20 cellular contexts compared by ENCODE assay signal in genomic region chr7:32034052-32034451, GRCh38. TPM values are rescaled to one million over a fixed set of nuclear protein-coding genes. Genes with fewer than 3 reads are reported as not detected.
DNase-seq lines count a peak whose midpoint lies in the region; ATAC-seq, FAIRE-seq and TF ChIP-seq lines count a peak whose summit lies in the region.
"Had no signal": no experiment of that assay in that cellular context is flagged by ENCODE, and none has a peak within 500 bp of the region (broad histone marks: within the 10 kb centered on the region; RNA-seq: fewer than 3 reads in every experiment).

No MANE protein-coding gene starts in this region.

- no peak for ATAC-seq in HG03175 (IDR thresholded peaks at IDR 0.05; ENCODE audit: unreplicated experiment)

- FAIRE-seq in bronchial epithelial cell (lab: Jason Lieb, UNC): no peak

- peaks cover 6% of the 10 kb centered on the region for H3K27me3 Mint-ChIP-seq in type B pancreatic cell

- H3K27ac Mint-ChIP-seq in type B pancreatic cell: peak overlapping the region; percentile 69
- H3K27ac Mint-ChIP-seq: B cell, nephron progenitor cell had no signal

- no peaks in the 10 kb centered on the region for H3K36me3 ChIP-seq in bronchial epithelial cell (ENCODE audit: control insufficient read depth, insufficient read depth, low read length)
- H3K36me3 ChIP-seq: suprapubic skin had no signal

- H3K4me3 ChIP-seq in bronchial epithelial cell (ENCODE audit: low read depth, low read length): no peak overlapping the region
- H3K4me3 ChIP-seq: suprapubic skin had no signal

- H3K4me3 Mint-ChIP-seq in type B pancreatic cell: no peak overlapping the region
- H3K4me3 Mint-ChIP-seq: B cell, nephron progenitor cell had no signal

- H3K4me1 Mint-ChIP-seq in type B pancreatic cell (ENCODE audit: unreplicated experiment): no peaks in the 10 kb centered on the region
- H3K4me1 Mint-ChIP-seq: B cell, nephron progenitor cell had no signal

- TF ChIP-seq CTCF in bronchial epithelial cell (IDR thresholded peaks at IDR 0.05; ENCODE audit: insufficient read depth, low read length, severe bottlenecking) (no peak), type B pancreatic cell (conservative IDR thresholded peaks at IDR 0.05) (no peak)

- DNase-seq in DMS 273 (lab: John Stamatoyannopoulos, UW; ENCODE audit: unreplicated experiment): peak; percentile 15
- DNase-seq in DMS 273 treated with DMSO at 0.1 percent for 48 hours (lab: John Stamatoyannopoulos, UW): no peak
- peak; percentile 87 for DNase-seq in NCI-H510A treated with DMSO at 0.1 percent for 48 hours (lab: John Stamatoyannopoulos, UW)
- DNase-seq in bronchial epithelial cell (ENCODE audit: low read depth): peak; percentile 55
- DNase-seq in type B pancreatic cell (ENCODE audit: extremely low spot score, unreplicated experiment): no peak
- DNase-seq in hypothalamus (lab: John Stamatoyannopoulos, UW): no peak
- DNase-seq in stimulated activated CD4-positive, alpha-beta T cell treated with anti-CD3 and anti-CD28 coated beads, Interleukin-2, amount 100 ng/mL, for 48 hours: no peak
- DNase-seq: activated CD4-positive, alpha-beta T cell treated with anti-CD3 and anti-CD28 coated beads, Interleukin-2, amount 50 U/mL, for 48 hours; activated naive CD4-positive, alpha-beta T cell treated with Interleukin-2 at 50 U/mL for 16 hours; activated T-cell treated with anti-CD3 and anti-CD28 coated beads for 4 hours; cerebellar nuclear complex; effector CD4-positive, alpha-beta T cell; GOT3; IMR-90; NCI-H187 treated with DMSO at 0.1 percent for 48 hours; nephron progenitor cell; SW 1271 had no signal

- H3K9me3 Mint-ChIP-seq in type B pancreatic cell: peaks cover 5% of the 10 kb centered on the region

- H3K36me3 Mint-ChIP-seq in type B pancreatic cell: no peaks in the 10 kb centered on the region

- no peaks in the 10 kb centered on the region for H3K27me3 ChIP-seq in bronchial epithelial cell (ENCODE audit: control insufficient read depth, insufficient read depth, low read length)
- H3K27me3 ChIP-seq: suprapubic skin had no signal

RNA-seq across cellular contexts. Expression of gene PDE1C, which starts 36.2 kb away (rescaled TPM):
- total RNA-seq in bronchial epithelial cell (under 0.01 TPM in 1 of 2 replicates, not detected in the other), type B pancreatic cell (ENCODE audit: low replicate concordance) (4.7 and 8.5 TPM in 2 replicates)

Comparison
In these comparisons a context has a peak if more than half of its experiments do, and no peak if none do; other contexts are left out.
1. DNase-seq: peak in DMS 273 (single experiment), NCI-H510A treated with DMSO at 0.1 percent for 48 hours (single experiment) and bronchial epithelial cell (single experiment); none in DMS 273 treated with DMSO at 0.1 percent for 48 hours (single experiment), type B pancreatic cell (single experiment), hypothalamus (0 of 51) and stimulated activated CD4-positive, alpha-beta T cell treated with anti-CD3 and anti-CD28 coated beads, Interleukin-2, amount 100 ng/mL, for 48 hours (0 of 2).